ENCODE assay signal across 1 cellular context in genomic region chr17:39547713-39548478, GRCh38.
TF ChIP-seq lines count a peak whose summit lies in the region.

No MANE protein-coding gene starts in this region.

TF ChIP-seq in HCT116, 20 proteins besides CTCF, POLR2A, EP300 and RAD21 (continued from another document):
- no peak for TF ChIP-seq REST (IDR thresholded peaks at IDR 0.05; ENCODE audit: low read depth)
- TF ChIP-seq ZNF274 (IDR thresholded peaks at IDR 0.05; ENCODE audit: low read depth, low read length): no peak
- TF ChIP-seq ZFX (IDR thresholded peaks at IDR 0.05): no peak
- no peak for TF ChIP-seq CBX3 (IDR thresholded peaks at IDR 0.05; ENCODE audit: low read depth)
- no peak for TF ChIP-seq ATF3 (IDR thresholded peaks at IDR 0.05)
- TF ChIP-seq EZH2 (IDR thresholded peaks at IDR 0.05): no peak
- no peak for TF ChIP-seq SRF (IDR thresholded peaks at IDR 0.05; ENCODE audit: low read depth)
- no peak for TF ChIP-seq EZH2phosphoT487 (IDR thresholded peaks at IDR 0.05; ENCODE audit: borderline replicate concordance)
- TF ChIP-seq YY1 (IDR thresholded peaks at IDR 0.05; ENCODE audit: extremely low read depth, insufficient replicate concordance, low read depth, low read length): no peak
- TF ChIP-seq TCF7L2 (IDR thresholded peaks at IDR 0.05; ENCODE audit: borderline replicate concordance, extremely low read depth, insufficient read depth, insufficient read length): no peak
- no peak for TF ChIP-seq SIN3A (IDR thresholded peaks at IDR 0.05; ENCODE audit: low read depth)
- TF ChIP-seq ZBTB33 (IDR thresholded peaks at IDR 0.05; ENCODE audit: extremely low read depth, insufficient replicate concordance, low read length): no peak
